Comparison of ENCODE assay signal across 1 cellular context in the genomic region with DNA sequence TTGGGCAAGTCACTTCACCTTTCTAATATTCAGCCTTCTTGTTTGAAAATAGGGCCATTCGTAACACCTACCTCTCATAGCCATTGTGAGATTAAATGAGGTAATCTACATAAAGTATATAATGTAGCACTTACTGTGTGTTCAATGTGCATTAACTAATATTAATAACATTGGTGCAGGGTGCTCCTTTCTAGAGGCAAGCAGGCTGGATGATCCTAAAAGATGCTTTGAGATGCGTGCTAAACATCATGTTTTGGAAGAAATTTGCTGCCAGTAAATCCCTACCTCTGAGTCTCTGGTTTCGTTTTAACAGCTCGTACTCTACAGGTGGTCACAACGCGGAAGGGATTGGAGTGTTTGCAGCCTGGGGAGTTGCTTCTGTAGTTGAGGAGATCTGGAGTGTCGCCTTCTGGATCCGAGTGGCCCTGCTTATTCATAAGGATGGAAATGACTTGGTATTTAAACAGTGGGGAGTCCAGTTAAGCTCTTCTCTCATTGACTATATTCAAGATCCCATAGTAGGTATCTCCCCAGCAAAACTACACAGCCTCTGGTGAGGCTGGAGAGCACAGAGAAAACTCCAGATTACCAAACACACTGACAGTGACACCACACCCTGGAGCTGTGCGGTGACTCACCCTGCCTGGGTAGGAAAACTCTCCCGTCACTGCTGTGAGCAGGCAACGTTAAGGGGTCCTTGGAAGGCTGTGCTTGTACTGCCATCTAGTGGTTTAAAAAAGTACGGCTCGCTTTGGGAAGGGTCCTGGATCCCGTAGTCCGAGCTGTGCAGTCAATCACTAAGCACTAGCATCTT.
TF ChIP-seq lines count a peak whose summit lies in the region.

No MANE protein-coding gene starts in this region.

TF ChIP-seq in K562, 482 proteins besides CTCF, POLR2A, EP300 and RAD21 (continued from another document):
- TF ChIP-seq, protein P1, sequence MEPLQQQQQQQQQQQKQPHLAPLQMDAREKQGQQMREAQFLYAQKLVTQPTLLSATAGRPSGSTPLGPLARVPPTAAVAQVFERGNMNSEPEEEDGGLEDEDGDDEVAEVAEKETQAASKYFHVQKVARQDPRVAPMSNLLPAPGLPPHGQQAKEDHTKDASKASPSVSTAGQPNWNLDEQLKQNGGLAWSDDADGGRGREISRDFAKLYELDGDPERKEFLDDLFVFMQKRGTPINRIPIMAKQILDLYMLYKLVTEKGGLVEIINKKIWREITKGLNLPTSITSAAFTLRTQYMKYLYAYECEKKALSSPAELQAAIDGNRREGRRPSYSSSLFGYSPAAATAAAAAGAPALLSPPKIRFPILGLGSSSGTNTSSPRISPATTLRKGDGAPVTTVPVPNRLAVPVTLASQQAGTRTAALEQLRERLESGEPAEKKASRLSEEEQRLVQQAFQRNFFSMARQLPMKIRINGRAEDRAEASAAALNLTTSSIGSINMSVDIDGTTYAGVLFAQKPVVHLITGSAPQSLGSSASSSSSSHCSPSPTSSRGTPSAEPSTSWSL (CRISPR knock-in tag; IDR thresholded peaks at IDR 0.05; ENCODE audit: borderline replicate concordance): no peak
- TF ChIP-seq FOS (IDR thresholded peaks at IDR 0.05; ENCODE audit: extremely low read depth, insufficient read length): peak; percentile 67
- TF ChIP-seq SNRNP70 (optimal IDR thresholded peaks at IDR 0.05; ENCODE audit: low read depth, low read length): no peak
- no peak for TF ChIP-seq SMARCA5 (IDR thresholded peaks at IDR 0.05)
- no peak for TF ChIP-seq BRCA1 (IDR thresholded peaks at IDR 0.05)
- TF ChIP-seq BRCA1 (CRISPR knock-in tag; IDR thresholded peaks at IDR 0.05): no peak
- no peak for TF ChIP-seq PHB (CRISPR knock-in tag; IDR thresholded peaks at IDR 0.05)
- TF ChIP-seq ZNF3 (CRISPR knock-in tag; IDR thresholded peaks at IDR 0.05): no peak
- no peak for TF ChIP-seq EWSR1 (IDR thresholded peaks at IDR 0.05; ENCODE audit: borderline replicate concordance, low read depth, partially characterized antibody)
- no peak for TF ChIP-seq ZNF507 (tag; conservative IDR thresholded peaks at IDR 0.05)
- TF ChIP-seq ZZZ3 (IDR thresholded peaks at IDR 0.05): no peak
- TF ChIP-seq, protein P2, sequence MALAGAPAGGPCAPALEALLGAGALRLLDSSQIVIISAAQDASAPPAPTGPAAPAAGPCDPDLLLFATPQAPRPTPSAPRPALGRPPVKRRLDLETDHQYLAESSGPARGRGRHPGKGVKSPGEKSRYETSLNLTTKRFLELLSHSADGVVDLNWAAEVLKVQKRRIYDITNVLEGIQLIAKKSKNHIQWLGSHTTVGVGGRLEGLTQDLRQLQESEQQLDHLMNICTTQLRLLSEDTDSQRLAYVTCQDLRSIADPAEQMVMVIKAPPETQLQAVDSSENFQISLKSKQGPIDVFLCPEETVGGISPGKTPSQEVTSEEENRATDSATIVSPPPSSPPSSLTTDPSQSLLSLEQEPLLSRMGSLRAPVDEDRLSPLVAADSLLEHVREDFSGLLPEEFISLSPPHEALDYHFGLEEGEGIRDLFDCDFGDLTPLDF (CRISPR knock-in tag; IDR thresholded peaks at IDR 0.05): no peak
- no peak for TF ChIP-seq ZNF695 (CRISPR knock-in tag; IDR thresholded peaks at IDR 0.05)
- no peak for TF ChIP-seq DNMT1 (IDR thresholded peaks at IDR 0.05)
- TF ChIP-seq ZNF217 (CRISPR knock-in tag; IDR thresholded peaks at IDR 0.05): no peak
- no peak for TF ChIP-seq NFXL1 (CRISPR knock-in tag; IDR thresholded peaks at IDR 0.05)
- TF ChIP-seq NCOR1 (IDR thresholded peaks at IDR 0.05): no peak
- peak; percentile 98 for TF ChIP-seq STAG1 (CRISPR knock-in tag; IDR thresholded peaks at IDR 0.05; ENCODE audit: borderline replicate concordance)
- TF ChIP-seq, protein P3, sequence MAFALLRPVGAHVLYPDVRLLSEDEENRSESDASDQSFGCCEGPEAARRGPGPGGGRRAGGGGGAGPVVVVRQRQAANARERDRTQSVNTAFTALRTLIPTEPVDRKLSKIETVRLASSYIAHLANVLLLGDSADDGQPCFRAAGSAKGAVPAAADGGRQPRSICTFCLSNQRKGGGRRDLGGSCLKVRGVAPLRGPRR (CRISPR knock-in tag; IDR thresholded peaks at IDR 0.05): no peak
- 0 out of 2 replicates have a peak, but pooled peaks have one; percentile 16 for TF ChIP-seq MBD2 (IDR thresholded peaks at IDR 0.05; ENCODE audit: borderline replicate concordance, low read depth)
- no peak for TF ChIP-seq KLF6 (CRISPR knock-in tag; IDR thresholded peaks at IDR 0.05; ENCODE audit: borderline replicate concordance)
- TF ChIP-seq ZBED1 (IDR thresholded peaks at IDR 0.05): no peak
- no peak for TF ChIP-seq TCF7L2 (IDR thresholded peaks at IDR 0.05; ENCODE audit: low read depth, low read length)
- TF ChIP-seq SNIP1 (IDR thresholded peaks at IDR 0.05; ENCODE audit: low read depth): no peak
- TF ChIP-seq DMBX1 (CRISPR knock-in tag; IDR thresholded peaks at IDR 0.05; ENCODE audit: borderline replicate concordance): no peak
- TF ChIP-seq, protein P4, sequence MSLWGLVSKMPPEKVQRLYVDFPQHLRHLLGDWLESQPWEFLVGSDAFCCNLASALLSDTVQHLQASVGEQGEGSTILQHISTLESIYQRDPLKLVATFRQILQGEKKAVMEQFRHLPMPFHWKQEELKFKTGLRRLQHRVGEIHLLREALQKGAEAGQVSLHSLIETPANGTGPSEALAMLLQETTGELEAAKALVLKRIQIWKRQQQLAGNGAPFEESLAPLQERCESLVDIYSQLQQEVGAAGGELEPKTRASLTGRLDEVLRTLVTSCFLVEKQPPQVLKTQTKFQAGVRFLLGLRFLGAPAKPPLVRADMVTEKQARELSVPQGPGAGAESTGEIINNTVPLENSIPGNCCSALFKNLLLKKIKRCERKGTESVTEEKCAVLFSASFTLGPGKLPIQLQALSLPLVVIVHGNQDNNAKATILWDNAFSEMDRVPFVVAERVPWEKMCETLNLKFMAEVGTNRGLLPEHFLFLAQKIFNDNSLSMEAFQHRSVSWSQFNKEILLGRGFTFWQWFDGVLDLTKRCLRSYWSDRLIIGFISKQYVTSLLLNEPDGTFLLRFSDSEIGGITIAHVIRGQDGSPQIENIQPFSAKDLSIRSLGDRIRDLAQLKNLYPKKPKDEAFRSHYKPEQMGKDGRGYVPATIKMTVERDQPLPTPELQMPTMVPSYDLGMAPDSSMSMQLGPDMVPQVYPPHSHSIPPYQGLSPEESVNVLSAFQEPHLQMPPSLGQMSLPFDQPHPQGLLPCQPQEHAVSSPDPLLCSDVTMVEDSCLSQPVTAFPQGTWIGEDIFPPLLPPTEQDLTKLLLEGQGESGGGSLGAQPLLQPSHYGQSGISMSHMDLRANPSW (CRISPR knock-in tag; IDR thresholded peaks at IDR 0.05): no peak
- no peak for TF ChIP-seq ESRRB (CRISPR knock-in tag; IDR thresholded peaks at IDR 0.05; ENCODE audit: borderline replicate concordance)
- peak; percentile 45 for TF ChIP-seq HNRNPLL (IDR thresholded peaks at IDR 0.05; ENCODE audit: low read depth, low read length, poor library complexity, severe bottlenecking)
- no peak for TF ChIP-seq FUS (optimal IDR thresholded peaks at IDR 0.05; ENCODE audit: low read depth, low read length)
- no peak for TF ChIP-seq RNF2 (IDR thresholded peaks at IDR 0.05)
- no peak for TF ChIP-seq SRSF7 (optimal IDR thresholded peaks at IDR 0.05; ENCODE audit: low read depth, low read length)
- TF ChIP-seq ZNF165 (CRISPR knock-in tag; IDR thresholded peaks at IDR 0.05; ENCODE audit: borderline replicate concordance): no peak
- no peak for TF ChIP-seq NR2C2 (CRISPR knock-in tag; IDR thresholded peaks at IDR 0.05)
- TF ChIP-seq NR2C2 (tag; IDR thresholded peaks at IDR 0.05): no peak
- TF ChIP-seq U2AF1 (optimal IDR thresholded peaks at IDR 0.05; ENCODE audit: low read depth, low read length): no peak
- no peak for TF ChIP-seq SP1 (CRISPR knock-in tag; IDR thresholded peaks at IDR 0.05)
- no peak for TF ChIP-seq ZNF12 (CRISPR knock-in tag; IDR thresholded peaks at IDR 0.05)
- no peak for TF ChIP-seq ZSCAN29 (IDR thresholded peaks at IDR 0.05)
- peak; percentile 84; the same call in 1 of the 2 replicates for TF ChIP-seq CC2D1A (IDR thresholded peaks at IDR 0.05)
- TF ChIP-seq FOXA3 (CRISPR knock-in tag; conservative IDR thresholded peaks at IDR 0.05 in 1 of 2, IDR thresholded peaks at IDR 0.05 in 1 of 2): 0 out of 4 replicates have a peak, but pooled peaks of 1 of the 2 experiments have one; percentile 27
- peak; percentile 42; the same call in 1 of the 2 replicates for TF ChIP-seq MTA3 (IDR thresholded peaks at IDR 0.05; ENCODE audit: borderline replicate concordance)
- TF ChIP-seq TAF7 (tag; IDR thresholded peaks at IDR 0.05): no peak
- no peak for TF ChIP-seq ZNF175 (CRISPR knock-in tag; IDR thresholded peaks at IDR 0.05; ENCODE audit: low read depth)
- no peak for TF ChIP-seq TFAM (CRISPR knock-in tag; conservative IDR thresholded peaks at IDR 0.05)
- TF ChIP-seq NFE2L1 (tag; IDR thresholded peaks at IDR 0.05; ENCODE audit: borderline replicate concordance, low read depth): no peak
